Comparison of ENCODE assay signal across 8 cellular contexts in genomic region chr19:13195678-13196077, GRCh38. TPM values are rescaled to one million over a fixed set of nuclear protein-coding genes. Genes with fewer than 3 reads are reported as not detected.
DNase-seq lines count a peak whose midpoint lies in the region; ATAC-seq and TF ChIP-seq lines count a peak whose summit lies in the region.

No MANE protein-coding gene starts in this region.

- peak; percentile 81 for TF ChIP-seq CTCF in GM12873 (IDR thresholded peaks at IDR 0.05; ENCODE audit: insufficient read depth, low read depth, low read length, missing control alignments)
- peak; percentile 93 for TF ChIP-seq CTCF in OCI-LY3 (IDR thresholded peaks at IDR 0.05; ENCODE audit: low read depth, low read length)
- TF ChIP-seq CTCF in body of pancreas (IDR thresholded peaks at IDR 0.05), result peak in 2 of 7 experiments; percentile 12 to 28
- TF ChIP-seq CTCF in retinal pigment epithelial cell (conservative IDR thresholded peaks at IDR 0.05; ENCODE audit: low read depth, low read length), result peak; percentile 12
- no peak for TF ChIP-seq CTCF in mesothelial cell of epicardium (IDR thresholded peaks at IDR 0.05; ENCODE audit: unreplicated experiment)
- no peak for TF ChIP-seq CTCF in esophagus muscularis mucosa (IDR thresholded peaks at IDR 0.05)

- no peak overlapping the region for H3K4me3 Mint-ChIP-seq in mesothelial cell of epicardium

- H3K79me2 ChIP-seq in OCI-LY3 (ENCODE audit: low read length), result no peaks in the 10 kb centered on the region

- no peak overlapping the region for H2AFZ ChIP-seq in OCI-LY3 (ENCODE audit: low read depth, low read length)

- TF ChIP-seq POLR2A in body of pancreas (IDR thresholded peaks at IDR 0.05) (no peak), esophagus muscularis mucosa (IDR thresholded peaks at IDR 0.05; ENCODE audit: low read depth) (no peak)

- H3K4me3 ChIP-seq in OCI-LY3 (ENCODE audit: low read length), result no peak overlapping the region
- H3K4me3 ChIP-seq in body of pancreas, result no peak overlapping the region
- H3K4me3 ChIP-seq in retinal pigment epithelial cell (ENCODE audit: low read length), result no peak overlapping the region
- no peak overlapping the region for H3K4me3 ChIP-seq in esophagus muscularis mucosa

- DNase-seq in body of pancreas (peak; percentile 83 to 87 (median 84)), retinal pigment epithelial cell (ENCODE audit: low read depth) (no peak), mesothelial cell of epicardium (ENCODE audit: low spot score in 2 of 2, unreplicated experiment in 2 of 2) (no peak), cerebellar cortex (ENCODE audit: low spot score) (no peak), esophagus muscularis mucosa (ENCODE audit: extremely low spot score) (no peak), NCI-H226 (no peak)

- no peaks in the 10 kb centered on the region for H3K36me3 Mint-ChIP-seq in mesothelial cell of epicardium

- no peaks in the 10 kb centered on the region for H3K9me3 Mint-ChIP-seq in mesothelial cell of epicardium

- H3K4me2 ChIP-seq in OCI-LY3 (ENCODE audit: low read length), result peak overlapping the region; percentile 25; the same call in 1 of the 2 replicates

- H3K4me1 ChIP-seq in OCI-LY3 (ENCODE audit: low read length) (peaks cover 7% of the 10 kb centered on the region), body of pancreas (peaks cover 20% of the 10 kb centered on the region), esophagus muscularis mucosa (peaks cover 0 to 3% (median 0%) of the 10 kb centered on the region in 4 donors)

- H3K9me3 ChIP-seq in OCI-LY3 (ENCODE audit: insufficient read depth, low read length), result no peaks in the 10 kb centered on the region
- no peaks in the 10 kb centered on the region for H3K9me3 ChIP-seq in body of pancreas
- H3K9me3 ChIP-seq in esophagus muscularis mucosa, result no peaks in the 10 kb centered on the region

- H3K27me3 ChIP-seq in OCI-LY3 (ENCODE audit: low read depth, low read length) (peaks cover 6% of the 10 kb centered on the region; the same call in 1 of the 2 replicates), body of pancreas (no peaks in the 10 kb centered on the region), esophagus muscularis mucosa (no peaks in the 10 kb centered on the region)

- no peaks in the 10 kb centered on the region for H3K4me1 Mint-ChIP-seq in mesothelial cell of epicardium

- H4K20me1 ChIP-seq in OCI-LY3 (ENCODE audit: insufficient read depth, low read length), result no peaks in the 10 kb centered on the region

- no peak for TF ChIP-seq EP300 in esophagus muscularis mucosa (IDR thresholded peaks at IDR 0.05)

- H3K27ac ChIP-seq in OCI-LY3 (ENCODE audit: low read length) (no peak overlapping the region), body of pancreas (peak overlapping the region in 3 of 4 donors; percentile 7 to 30 (median 9)), esophagus muscularis mucosa (replicated peaks in 1 of 4) (no peak overlapping the region)

- H3K9ac ChIP-seq in OCI-LY3 (ENCODE audit: low read length), result no peak overlapping the region

- H3K27me3 Mint-ChIP-seq in mesothelial cell of epicardium (ENCODE audit: low read depth), result no peaks in the 10 kb centered on the region

- ATAC-seq in body of pancreas, result peak; percentile 85

- intact Hi-C loops in body of pancreas (cut with DNase I), result no loop called here
- intact Hi-C loops in esophagus muscularis mucosa (cut with DNase I), result loop anchor here (2.0 kb wide), 1 partner anchor 67 kb away; no protein-coding TSS in a partner anchor

- WGBS in body of pancreas, 2 donors, result 13 to 28% methylated on average over 10 to 11 of the region's 11 CpGs
- WGBS in esophagus muscularis mucosa, result 83% methylated on average over 11 of the region's 11 CpGs

- H3K27ac Mint-ChIP-seq in mesothelial cell of epicardium, result no peak overlapping the region

- H3K36me3 ChIP-seq in OCI-LY3 (replicated peaks; ENCODE audit: low read depth, low read length) (no peaks in the 10 kb centered on the region), body of pancreas (replicated peaks in 1 of 2; ENCODE audit: insufficient read depth in 1 of 2, low read depth in 2 of 2) (no peaks in the 10 kb centered on the region), esophagus muscularis mucosa (no peaks in the 10 kb centered on the region)

RNA-seq across cellular contexts. Expression of gene IER2, which starts 45.5 kb away (rescaled TPM):
- total RNA-seq in body of pancreas (100 to 1,000 TPM; 162 to 857 TPM), mesothelial cell of epicardium (278 to 284 TPM (median 282 TPM) in 3 replicates), esophagus muscularis mucosa (100 to 1,000 TPM in 1 of 4 donors, 10 to 100 TPM in 3; 29.1 to 144 (median 62.3) TPM)

RNA-seq across cellular contexts. Expression of gene STX10, which starts 45.5 kb away (rescaled TPM):
- 10 to 100 TPM; 54.2 to 65.3 TPM for total RNA-seq in body of pancreas
- 52.7 to 58.4 TPM (median 56.7 TPM) in 3 replicates for total RNA-seq in mesothelial cell of epicardium
- 10 to 100 TPM; 50.2 to 62.6 (median 56.6) TPM for total RNA-seq in esophagus muscularis mucosa

Comparison
In these comparisons a context has a peak if more than half of its experiments do, and no peak if none do; other contexts are left out.
1. CTCF ChIP-seq: peak in GM12873 (single experiment), OCI-LY3 (single experiment) and retinal pigment epithelial cell (single experiment); none in mesothelial cell of epicardium (single experiment) and esophagus muscularis mucosa (0 of 3).
2. H3K27ac ChIP-seq: peak in body of pancreas (3 of 4); none in OCI-LY3 (single experiment) and esophagus muscularis mucosa (0 of 4).
3. DNase-seq: peak in body of pancreas (4 of 4); none in retinal pigment epithelial cell (single experiment), mesothelial cell of epicardium (0 of 2), cerebellar cortex (single experiment), esophagus muscularis mucosa (single experiment) and NCI-H226 (single experiment).